ENCODE assay signal across 15 cellular contexts in the genomic region with DNA sequence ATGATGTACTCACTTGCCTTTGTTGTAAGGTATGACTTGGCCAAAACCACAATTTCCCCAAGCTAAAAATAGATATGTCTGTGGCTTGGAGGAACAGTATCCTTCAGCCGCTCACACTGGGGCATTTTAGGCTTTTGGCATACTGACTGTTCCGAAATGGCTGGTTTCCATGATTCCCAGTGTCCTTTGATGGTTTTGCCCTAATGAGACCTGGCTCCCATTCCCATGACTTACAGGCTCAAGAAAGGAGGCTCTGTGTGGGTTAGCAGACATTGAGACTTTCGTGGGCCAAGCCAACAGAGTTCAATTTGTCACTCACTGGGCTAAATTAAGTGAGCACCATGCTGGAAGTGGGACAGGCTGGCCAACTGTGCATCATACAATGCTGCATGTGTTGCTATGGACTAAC.
DNase-seq lines count a peak whose midpoint lies in the region; ATAC-seq, FAIRE-seq and TF ChIP-seq lines count a peak whose summit lies in the region.
"Had no signal": no experiment of that assay in that cellular context is flagged by ENCODE, and none has a peak within 500 bp of the region (broad histone marks: within the 10 kb centered on the region; RNA-seq: fewer than 3 reads in every experiment).

No MANE protein-coding gene starts in this region.

- intact Hi-C loops in head of caudate nucleus (cut with DNase I): no loop called here

- H3K9me3 Mint-ChIP-seq in astrocyte (ENCODE audit: unreplicated experiment): no peaks in the 10 kb centered on the region
- H3K9me3 Mint-ChIP-seq: activated T-cell treated with anti-CD3 and anti-CD28 coated beads, Interleukin-2, amount 50 U/mL, for 72 hours had no signal

- no peak overlapping the region for H3K27ac ChIP-seq in KMS-11
- H3K27ac ChIP-seq in astrocyte (ENCODE audit: low read depth, low read length): no peak overlapping the region
- H3K27ac ChIP-seq in substantia nigra (ENCODE audit: low read depth, low read length, poor library complexity, severe bottlenecking): no peak overlapping the region
- H3K27ac ChIP-seq: GM23248, thoracic aorta had no signal

- FAIRE-seq in astrocyte (lab: Jason Lieb, UNC): no peak

- H4K20me1 ChIP-seq in KMS-11 (ENCODE audit: insufficient read depth) (no peaks in the 10 kb centered on the region), astrocyte (ENCODE audit: insufficient read depth, low read length) (no peaks in the 10 kb centered on the region)

- no peaks in the 10 kb centered on the region for H3K36me3 Mint-ChIP-seq in astrocyte (ENCODE audit: low read depth, unreplicated experiment)

- H2AFZ ChIP-seq in KMS-11 (ENCODE audit: low read depth) (no peak overlapping the region), astrocyte (ENCODE audit: low read depth, low read length) (no peak overlapping the region)
- H2AFZ ChIP-seq: GM23248 had no signal

- no peaks in the 10 kb centered on the region for H3K27me3 ChIP-seq in KMS-11 (ENCODE audit: insufficient read depth, low read depth)
- H3K27me3 ChIP-seq in astrocyte (ENCODE audit: insufficient read depth, low read length): no peaks in the 10 kb centered on the region

- H3K4me1 Mint-ChIP-seq in astrocyte (ENCODE audit: low read depth, unreplicated experiment): peaks cover 7% of the 10 kb centered on the region
- H3K4me1 Mint-ChIP-seq: mesothelial cell of epicardium had no signal

- no peaks in the 10 kb centered on the region for H3K27me3 Mint-ChIP-seq in astrocyte (ENCODE audit: low read depth, unreplicated experiment)

- H3K4me3 ChIP-seq in KMS-11 (IDR thresholded peaks at IDR 0.05; ENCODE audit: insufficient read depth, low read depth, low read length): no peak overlapping the region
- no peak overlapping the region for H3K4me3 ChIP-seq in astrocyte (ENCODE audit: insufficient read depth, low read depth, low read length)
- H3K4me3 ChIP-seq: GM23248, thoracic aorta had no signal

- ATAC-seq in GM21526 (IDR thresholded peaks at IDR 0.05; ENCODE audit: low FRiP score, unreplicated experiment): no peak
- ATAC-seq: activated T-cell treated with anti-CD3 and anti-CD28 coated beads, Interleukin-2, amount 50 U/mL, for 72 hours had no signal

- peaks cover 14% of the 10 kb centered on the region for H3K4me1 ChIP-seq in KMS-11 (ENCODE audit: low read depth, poor library complexity, severe bottlenecking)
- peaks cover 3% of the 10 kb centered on the region for H3K4me1 ChIP-seq in astrocyte (ENCODE audit: insufficient read depth, low read length)

- DNase-seq in astrocyte (ENCODE audit: low read depth) (peak; percentile 83), head of caudate nucleus (peak in 32 of 42 donors; percentile 4 to 78 (median 41)), substantia nigra (lab: John Stamatoyannopoulos, UW) (peak in 34 of 49 donors; percentile 2 to 71 (median 23)), HuH-7.5 (ENCODE audit: low spot score) (no peak), NCI-H1048 (lab: John Stamatoyannopoulos, UW) (no peak)
- DNase-seq in NK-92 treated with Interleukin-12 subunit alpha and Interleukin-12 subunit beta, amount 100 ng/mL, for 24 hours (lab: John Stamatoyannopoulos, UW): no peak
- DNase-seq: activated T-cell treated with anti-CD3 and anti-CD28 coated beads, Interleukin-2, amount 50 U/mL, for 72 hours; GM23248; kidney glomerular epithelial cell; NCI-H2029; NCI-H526 treated with DMSO at 0.1 percent for 48 hours had no signal

- TF ChIP-seq CTCF in KMS-11 (conservative IDR thresholded peaks at IDR 0.05; ENCODE audit: low read depth, low read length) (no peak), astrocyte (IDR thresholded peaks at IDR 0.05; ENCODE audit: insufficient read depth, low read depth, low read length) (no peak)

- peak overlapping the region; percentile 33; the same call in 1 of the 2 replicates for H3K4me2 ChIP-seq in KMS-11
- H3K4me2 ChIP-seq in astrocyte (ENCODE audit: low read length): peak overlapping the region; percentile 31

- H3K9ac ChIP-seq in KMS-11: no peak overlapping the region
- no peak overlapping the region for H3K9ac ChIP-seq in astrocyte (ENCODE audit: low read length)
- H3K9ac ChIP-seq: GM23248 had no signal

- H3K79me2 ChIP-seq in KMS-11 (ENCODE audit: insufficient read depth, low read depth): no peaks in the 10 kb centered on the region
- H3K79me2 ChIP-seq in astrocyte (ENCODE audit: insufficient read depth, low read length): no peaks in the 10 kb centered on the region

- H3K36me3 ChIP-seq in KMS-11 (ENCODE audit: insufficient read depth) (no peaks in the 10 kb centered on the region), astrocyte (ENCODE audit: insufficient read depth, low read length) (no peaks in the 10 kb centered on the region)
- H3K36me3 ChIP-seq: thoracic aorta had no signal

- no peaks in the 10 kb centered on the region for H3K9me3 ChIP-seq in astrocyte (ENCODE audit: insufficient read depth, low read depth, low read length)
- H3K9me3 ChIP-seq: thoracic aorta had no signal

- no peak overlapping the region for H3K27ac Mint-ChIP-seq in astrocyte (ENCODE audit: unreplicated experiment)
- H3K27ac Mint-ChIP-seq: activated T-cell treated with anti-CD3 and anti-CD28 coated beads, Interleukin-2, amount 50 U/mL, for 72 hours; mesothelial cell of epicardium had no signal

- no peak overlapping the region for H3K4me3 Mint-ChIP-seq in astrocyte (ENCODE audit: unreplicated experiment)
- H3K4me3 Mint-ChIP-seq: activated T-cell treated with anti-CD3 and anti-CD28 coated beads, Interleukin-2, amount 50 U/mL, for 72 hours; mesothelial cell of epicardium had no signal

Comparison
In these comparisons a context has a peak if more than half of its experiments do, and no peak if none do; other contexts are left out.
1. DNase-seq: peak in astrocyte (single experiment), head of caudate nucleus (32 of 42) and substantia nigra (34 of 49); none in HuH-7.5 (single experiment), NCI-H1048 (single experiment) and NK-92 treated with Interleukin-12 subunit alpha and Interleukin-12 subunit beta, amount 100 ng/mL, for 24 hours (single experiment).